ENCODE assay signal across 9 cellular contexts in the genomic region with DNA sequence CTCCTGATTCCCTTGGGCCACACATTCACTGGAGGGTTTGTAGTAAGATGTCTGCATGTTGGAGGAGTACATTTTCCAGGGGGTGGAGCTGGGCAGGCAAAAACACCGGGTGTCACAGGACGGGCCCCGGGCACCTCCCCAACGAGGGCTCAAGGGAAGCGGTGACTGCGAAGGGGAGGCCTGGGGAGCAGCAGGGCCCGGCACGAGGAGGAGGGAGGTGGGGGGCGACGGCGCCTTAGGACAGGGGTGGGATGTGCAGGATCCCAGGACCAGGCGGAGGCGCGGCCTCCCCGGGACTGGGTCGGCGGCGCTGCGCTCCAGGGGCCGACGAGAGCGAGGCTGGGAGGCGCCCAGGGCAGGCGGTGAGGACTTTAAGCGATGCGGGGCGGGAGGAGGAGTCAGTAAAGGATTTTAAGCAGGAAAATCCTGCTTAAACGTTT. TPM values are rescaled to one million over a fixed set of nuclear protein-coding genes. Genes with fewer than 3 reads are reported as not detected.
DNase-seq lines count a peak whose midpoint lies in the region; ATAC-seq, FAIRE-seq and TF ChIP-seq lines count a peak whose summit lies in the region.
"Had no signal": no experiment of that assay in that cellular context is flagged by ENCODE, and none has a peak within 500 bp of the region (broad histone marks: within the 10 kb centered on the region; RNA-seq: fewer than 3 reads in every experiment).

No MANE protein-coding gene starts in this region.

- H3K4me3 ChIP-seq in GM12875 (ENCODE audit: low read depth, low read length) (peak overlapping the region; percentile 90), ascending aorta (peak overlapping the region; percentile 69 to 76), iPS-15b (ENCODE audit: low read depth, low read length) (peak overlapping the region; percentile 95), small intestine (ENCODE audit: low read depth in 1 of 2, low read length in 2 of 2) (peak overlapping the region; percentile 83 to 88)

- H3K9ac ChIP-seq in iPS-15b (ENCODE audit: low read depth, low read length) = peak overlapping the region; percentile 91

- FAIRE-seq in small intestine (lab: Jason Lieb, UNC) = no peak
- FAIRE-seq: colon had no signal

- H3K27me3 ChIP-seq in ascending aorta = no peaks in the 10 kb centered on the region
- H3K27me3 ChIP-seq in iPS-15b (ENCODE audit: control insufficient read depth, insufficient read depth, low read length) = no peaks in the 10 kb centered on the region
- H3K27me3 ChIP-seq in small intestine (ENCODE audit: control insufficient read depth in 2 of 2, insufficient read depth in 2 of 2, low read length in 2 of 2) = no peaks in the 10 kb centered on the region

- DNase-seq in RPMI8226 = peak; percentile 37
- DNase-seq in ascending aorta (ENCODE audit: low spot score in 2 of 2) = no peak
- peak; percentile 30 for DNase-seq in small intestine
- no peak for DNase-seq in midbrain (lab: John Stamatoyannopoulos, UW)
- no peak for DNase-seq in hippocampal formation (lab: John Stamatoyannopoulos, UW)

- H3K36me3 ChIP-seq in ascending aorta (peaks cover 0 to 13% of the 10 kb centered on the region in 2 donors), iPS-15b (ENCODE audit: control insufficient read depth, insufficient read depth, low read length) (no peaks in the 10 kb centered on the region), small intestine (ENCODE audit: control insufficient read depth in 2 of 2, insufficient read depth in 2 of 2, low read length in 2 of 2) (peaks cover 1 to 2% of the 10 kb centered on the region in 2 donors)

- intact Hi-C loops in ascending aorta (cut with DNase I) = loop anchor here (1.0 to 10.0 kb wide), 12 partner anchors 57 to 1078 kb away; partner anchors contain the start of genes ZNF320, ZNF347, ZNF525 and ZNF611

- H3K27ac ChIP-seq in ascending aorta (peak overlapping the region; percentile 87 to 89), small intestine (ENCODE audit: low read depth in 1 of 2, low read length in 1 of 2) (peak overlapping the region; percentile 89 to 99)

- peak; percentile 25 for ATAC-seq in HG02870 (IDR thresholded peaks at IDR 0.05; ENCODE audit: unreplicated experiment)

- TF ChIP-seq CTCF in GM12875 (IDR thresholded peaks at IDR 0.05; ENCODE audit: borderline replicate concordance, insufficient read depth, low read depth, low read length) (no peak), ascending aorta (IDR thresholded peaks at IDR 0.05) (no peak)

- H3K9me3 ChIP-seq in ascending aorta = peaks cover 0 to 3% of the 10 kb centered on the region in 2 donors
- H3K9me3 ChIP-seq in iPS-15b (ENCODE audit: control insufficient read depth, insufficient read depth, low read length) = no peaks in the 10 kb centered on the region
- no peaks in the 10 kb centered on the region for H3K9me3 ChIP-seq in small intestine (ENCODE audit: control insufficient read depth, low read depth)

- WGBS in small intestine, 3 donors = 1 to 2% (median 2%) methylated on average over 26 to 28 of the region's 28 CpGs

- H3K4me1 ChIP-seq in ascending aorta = peaks cover 3 to 13% of the 10 kb centered on the region in 2 donors
- peaks cover 3% of the 10 kb centered on the region for H3K4me1 ChIP-seq in iPS-15b (ENCODE audit: control insufficient read depth, insufficient read depth, low read length)
- H3K4me1 ChIP-seq in small intestine (ENCODE audit: control insufficient read depth in 2 of 2, insufficient read depth in 1 of 2, low read depth in 1 of 2, low read length in 1 of 2) = peaks cover 3 to 11% of the 10 kb centered on the region in 2 donors

RNA-seq across cellular contexts. Expression of gene ZNF160, which starts 0.5 kb away (rescaled TPM):
- total RNA-seq in ascending aorta = 124 TPM
- polyA plus RNA-seq in small intestine = 1 to 10 TPM; 4.6 to 9.0 (median 8.7) TPM

RNA-seq across cellular contexts. Expression of gene ZNF415, which starts 30.0 kb away (rescaled TPM):
- total RNA-seq in ascending aorta = 1.3 TPM
- 1 to 10 TPM in 2 of 3 donors, under 1 TPM in 1; 0.81 to 4.0 (median 2.5) TPM for polyA plus RNA-seq in small intestine

RNA-seq across cellular contexts. Expression of gene ZNF347, which starts 56.1 kb away (rescaled TPM):
- total RNA-seq in ascending aorta = 18.7 TPM
- 1 to 10 TPM in 2 of 3 donors, under 1 TPM in 1; 0.81 to 2.6 (median 1.1) TPM for polyA plus RNA-seq in small intestine

RNA-seq across cellular contexts. Expression of gene ERVV-2, which starts 58.2 kb away (rescaled TPM):
- not detected for total RNA-seq in ascending aorta
- polyA plus RNA-seq in small intestine = not detected

Comparison
In these comparisons a context has a peak if more than half of its experiments do, and no peak if none do; other contexts are left out.
1. DNase-seq: peak in RPMI8226 (single experiment) and small intestine (single experiment); none in ascending aorta (0 of 2), midbrain (single experiment) and hippocampal formation (0 of 2).
2. Peak in every context shown above with its lines, with median percentiles within 50 percentile points of each other: H3K4me3 ChIP-seq.